30 cellular contexts compared by ENCODE assay signal in the genomic region with DNA sequence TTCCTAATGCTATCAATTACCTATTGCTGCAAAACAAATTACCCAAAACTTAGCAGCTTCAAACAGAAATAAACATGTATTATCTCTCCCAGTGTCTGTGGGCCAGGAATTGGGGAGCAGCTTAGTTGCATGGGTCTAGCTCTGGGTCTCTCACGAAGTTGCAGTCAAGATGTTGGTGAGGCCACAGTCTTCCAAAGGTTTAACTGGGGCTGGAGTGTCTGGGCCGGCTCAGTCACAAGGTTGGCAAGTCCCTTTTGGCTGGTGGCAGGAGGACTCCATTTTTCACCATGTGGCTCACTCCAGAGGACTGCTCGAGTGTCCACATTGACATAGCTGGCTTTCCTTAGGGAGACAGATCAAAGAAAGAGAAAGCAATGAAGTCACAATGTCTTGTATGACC. TPM values are rescaled to one million over a fixed set of nuclear protein-coding genes. Genes with fewer than 3 reads are reported as not detected.
A peak's percentile ranks its signal among the peaks of the same experiment; 100 is the strongest.
DNase-seq lines count a peak whose midpoint lies in the region; ATAC-seq lines count a peak whose summit lies in the region.
"Had no signal": no experiment of that assay in that cellular context is flagged by ENCODE, and none has a peak within 500 bp of the region (broad histone marks: within the 10 kb centered on the region; RNA-seq: fewer than 3 reads in every experiment).

No MANE protein-coding gene starts in this region.

- H3K9me3 Mint-ChIP-seq in activated CD4-positive, alpha-beta T cell treated with anti-CD3 and anti-CD28 coated beads, Interleukin-2, amount 10 ng/mL, durations not matched to agents 24 days and 14 days = no peaks in the 10 kb centered on the region
- H3K9me3 Mint-ChIP-seq in stimulated activated effector memory CD8-positive, alpha-beta T cell treated with anti-CD3 and anti-CD28 coated beads, Interleukin-12 subunit alpha, Interleukin-12 subunit beta, amount 100 ng/mL, for 72 hours = no peaks in the 10 kb centered on the region
- H3K9me3 Mint-ChIP-seq: activated T-cell treated with anti-CD3 and anti-CD28 coated beads, Interleukin-2, amount 50 U/mL, for 72 hours; neural crest cell had no signal

- ATAC-seq in left lobe of liver = no peak
- ATAC-seq in stimulated activated effector memory CD8-positive, alpha-beta T cell treated with anti-CD3 and anti-CD28 coated beads, Interleukin-12 subunit alpha, Interleukin-12 subunit beta, amount 100 ng/mL, for 72 hours = no peak
- ATAC-seq: activated T-cell treated with anti-CD3 and anti-CD28 coated beads, Interleukin-2, amount 50 U/mL, for 72 hours; left colon; right cardiac atrium had no signal

- no peak overlapping the region for H2BK120ac ChIP-seq in mesenchymal stem cell (ENCODE audit: low read depth, low read length)

- H3K79me1 ChIP-seq in mesenchymal stem cell (replicated peaks; ENCODE audit: low read length, poor library complexity, severe bottlenecking) = no peaks in the 10 kb centered on the region

- H2AFZ ChIP-seq in mesenchymal stem cell (ENCODE audit: low read depth, low read length) = no peak overlapping the region
- H2AFZ ChIP-seq: parathyroid adenoma had no signal

- no peak overlapping the region for H3K9ac ChIP-seq in mesenchymal stem cell (ENCODE audit: low read length)
- H3K9ac ChIP-seq: parathyroid adenoma had no signal

- no peak overlapping the region for H2AK5ac ChIP-seq in mesenchymal stem cell (ENCODE audit: low read length, severe bottlenecking)

- no peak overlapping the region for H3K27ac ChIP-seq in mesenchymal stem cell (ENCODE audit: low read length, poor library complexity, severe bottlenecking)
- H3K27ac ChIP-seq: C4-2B, epithelial cell of prostate, parathyroid adenoma, suprapubic skin had no signal

- H2BK12ac ChIP-seq in mesenchymal stem cell (ENCODE audit: low read length in 2 of 2) = no peak overlapping the region

- H3K4ac ChIP-seq in mesenchymal stem cell (ENCODE audit: low read depth in 1 of 2, low read length in 2 of 2) = no peak overlapping the region

- no peak overlapping the region for H3K23ac ChIP-seq in mesenchymal stem cell (ENCODE audit: low read length in 2 of 2)

- H4K91ac ChIP-seq in mesenchymal stem cell (ENCODE audit: low read length) = no peak overlapping the region

- no peak overlapping the region for H3K14ac ChIP-seq in mesenchymal stem cell (ENCODE audit: low read length in 2 of 2)

- no peak overlapping the region for H3K4me3 Mint-ChIP-seq in activated CD4-positive, alpha-beta T cell treated with anti-CD3 and anti-CD28 coated beads, Interleukin-2, amount 10 ng/mL, durations not matched to agents 24 days and 14 days
- H3K4me3 Mint-ChIP-seq in stimulated activated effector memory CD8-positive, alpha-beta T cell treated with anti-CD3 and anti-CD28 coated beads, Interleukin-12 subunit alpha, Interleukin-12 subunit beta, amount 100 ng/mL, for 72 hours = no peak overlapping the region
- H3K4me3 Mint-ChIP-seq: activated T-cell treated with anti-CD3 and anti-CD28 coated beads, Interleukin-2, amount 50 U/mL, for 72 hours had no signal

- no peak overlapping the region for H2BK5ac ChIP-seq in mesenchymal stem cell (ENCODE audit: low read depth, low read length, poor library complexity, severe bottlenecking)

- peaks cover 24% of the 10 kb centered on the region for H3K4me1 Mint-ChIP-seq in activated CD4-positive, alpha-beta T cell treated with anti-CD3 and anti-CD28 coated beads, Interleukin-2, amount 10 ng/mL, durations not matched to agents 24 days and 14 days
- H3K4me1 Mint-ChIP-seq in stimulated activated effector memory CD8-positive, alpha-beta T cell treated with anti-CD3 and anti-CD28 coated beads, Interleukin-12 subunit alpha, Interleukin-12 subunit beta, amount 100 ng/mL, for 72 hours = peaks cover 40% of the 10 kb centered on the region

- peaks cover 0 to 12% of the 10 kb centered on the region in 2 experiments for H3K27me3 ChIP-seq in mesenchymal stem cell (ENCODE audit: control insufficient read depth in 1 of 2, insufficient read depth in 1 of 2, low read length in 2 of 2)
- H3K27me3 ChIP-seq: suprapubic skin had no signal

- no peak overlapping the region for H2BK15ac ChIP-seq in mesenchymal stem cell (ENCODE audit: low read depth, poor library complexity, severe bottlenecking)

- no peak for DNase-seq in activated CD4-positive, alpha-beta T cell treated with anti-CD3 and anti-CD28 coated beads, Interleukin-2, amount 10 ng/mL, durations not matched to agents 24 days and 14 days
- DNase-seq in activated CD4-positive, alpha-beta T cell treated with anti-CD3 and anti-CD28 coated beads for 4 hours = no peak
- DNase-seq in activated CD8-positive, alpha-beta memory T cell treated with anti-CD3 and anti-CD28 coated beads, Interleukin-2, amount 50 U/mL, for 4 hours = peak; percentile 3
- DNase-seq in left lobe of liver (ENCODE audit: low spot score) (peak; percentile 21), HCEC 1CT (no peak), NCI-H82 treated with DMSO at 0.1 percent for 48 hours (lab: John Stamatoyannopoulos, UW; ENCODE audit: unreplicated experiment) (no peak), mesenchymal stem cell (no peak)
- no peak for DNase-seq in stimulated activated effector memory CD8-positive, alpha-beta T cell treated with anti-CD3 and anti-CD28 coated beads, Interleukin-12 subunit alpha, Interleukin-12 subunit beta, amount 100 ng/mL, for 72 hours (ENCODE audit: low spot score in 2 of 2)
- DNase-seq: 8988T; activated naive CD4-positive, alpha-beta T cell treated with Interleukin-2 at 50 U/mL for 16 hours; activated T-cell treated with anti-CD3 and anti-CD28 coated beads, Interleukin-2, amount 50 U/mL, for 72 hours; COR-L47; DMS53; effector CD8-positive, alpha-beta T cell; hypothalamus; left colon; MV-4-11; NCI-H1436; NCI-H2081; NCI-H526; right cardiac atrium; SHP77; T-helper 2 cell had no signal

- H3K18ac ChIP-seq in mesenchymal stem cell (ENCODE audit: low read depth in 1 of 2, low read length in 2 of 2) = no peak overlapping the region

- no peaks in the 10 kb centered on the region for H3K9me3 ChIP-seq in mesenchymal stem cell (ENCODE audit: control insufficient read depth, low read length)
- H3K9me3 ChIP-seq: HAP-1, suprapubic skin had no signal

- WGBS in mesenchymal stem cell = 96% methylated on average over 3 of the region's 3 CpGs

- intact Hi-C loops in activated CD4-positive, alpha-beta T cell treated with anti-CD3 and anti-CD28 coated beads, Interleukin-2, amount 10 ng/mL, durations not matched to agents 24 days and 14 days (cut with micrococcal nuclease) = no loop called here

- H4K8ac ChIP-seq in mesenchymal stem cell (ENCODE audit: low read length) = no peak overlapping the region

- no peak overlapping the region for H3K4me2 ChIP-seq in mesenchymal stem cell (ENCODE audit: low read length, poor library complexity, severe bottlenecking)

- peaks cover 18% of the 10 kb centered on the region for H3K36me3 Mint-ChIP-seq in activated CD4-positive, alpha-beta T cell treated with anti-CD3 and anti-CD28 coated beads, Interleukin-2, amount 10 ng/mL, durations not matched to agents 24 days and 14 days (ENCODE audit: low read depth)
- peaks cover 22% of the 10 kb centered on the region for H3K36me3 Mint-ChIP-seq in stimulated activated effector memory CD8-positive, alpha-beta T cell treated with anti-CD3 and anti-CD28 coated beads, Interleukin-12 subunit alpha, Interleukin-12 subunit beta, amount 100 ng/mL, for 72 hours
- H3K36me3 Mint-ChIP-seq: brain had no signal

- H3K27me3 Mint-ChIP-seq in activated CD4-positive, alpha-beta T cell treated with anti-CD3 and anti-CD28 coated beads, Interleukin-2, amount 10 ng/mL, durations not matched to agents 24 days and 14 days = no peaks in the 10 kb centered on the region

- H3K36me3 ChIP-seq in mesenchymal stem cell (ENCODE audit: control insufficient read depth in 1 of 2, insufficient read depth in 2 of 2, low read depth in 1 of 2, low read length in 2 of 2) = no peaks in the 10 kb centered on the region
- H3K36me3 ChIP-seq: HAP-1, suprapubic skin had no signal

- peak overlapping the region; percentile 19 for H3K27ac Mint-ChIP-seq in activated CD4-positive, alpha-beta T cell treated with anti-CD3 and anti-CD28 coated beads, Interleukin-2, amount 10 ng/mL, durations not matched to agents 24 days and 14 days
- H3K27ac Mint-ChIP-seq in stimulated activated effector memory CD8-positive, alpha-beta T cell treated with anti-CD3 and anti-CD28 coated beads, Interleukin-12 subunit alpha, Interleukin-12 subunit beta, amount 100 ng/mL, for 72 hours = peak overlapping the region; percentile 74

- peaks cover 9% of the 10 kb centered on the region for H3K4me1 ChIP-seq in mesenchymal stem cell (ENCODE audit: control insufficient read depth, insufficient read depth, low read depth, low read length)
- H3K4me1 ChIP-seq: HAP-1, parathyroid adenoma, suprapubic skin had no signal

- H3K4me3 ChIP-seq in mesenchymal stem cell (ENCODE audit: insufficient read depth in 1 of 2, low read depth in 1 of 2, low read length in 2 of 2) = no peak overlapping the region
- H3K4me3 ChIP-seq: HAP-1, suprapubic skin had no signal

RNA-seq across cellular contexts. Expression of gene LRP8, which starts 5.0 kb away (rescaled TPM):
- total RNA-seq in activated CD4-positive, alpha-beta T cell treated with anti-CD3 and anti-CD28 coated beads, Interleukin-2, amount 10 ng/mL, durations not matched to agents 24 days and 14 days = 76.8 and 81.6 TPM in 2 replicates
- 0.33 TPM for total RNA-seq in left lobe of liver
- 19.5 TPM for polyA plus RNA-seq in mesenchymal stem cell (2013, experiment 1 of 2)
- 17.4 TPM for polyA plus RNA-seq in mesenchymal stem cell (2013, experiment 2 of 2)

Comparison
In these comparisons a context has a peak if more than half of its experiments do, and no peak if none do; other contexts are left out.
1. DNase-seq: peak in activated CD8-positive, alpha-beta memory T cell treated with anti-CD3 and anti-CD28 coated beads, Interleukin-2, amount 50 U/mL, for 4 hours (single experiment) and left lobe of liver (single experiment); none in activated CD4-positive, alpha-beta T cell treated with anti-CD3 and anti-CD28 coated beads, Interleukin-2, amount 10 ng/mL, durations not matched to agents 24 days and 14 days (single experiment), activated CD4-positive, alpha-beta T cell treated with anti-CD3 and anti-CD28 coated beads for 4 hours (0 of 2), stimulated activated effector memory CD8-positive, alpha-beta T cell treated with anti-CD3 and anti-CD28 coated beads, Interleukin-12 subunit alpha, Interleukin-12 subunit beta, amount 100 ng/mL, for 72 hours (0 of 2), HCEC 1CT (single experiment), NCI-H82 treated with DMSO at 0.1 percent for 48 hours (single experiment) and mesenchymal stem cell (single experiment).
2. RNA of gene LRP8, which starts 5.0 kb away (total RNA-seq): 76.8 to 81.6 TPM in activated CD4-positive, alpha-beta T cell treated with anti-CD3 and anti-CD28 coated beads, Interleukin-2, amount 10 ng/mL, durations not matched to agents 24 days and 14 days; 0.33 TPM in left lobe of liver (single experiment); every median in the first group is over 10 times any median in the second.